Comparison of ENCODE assay signal across 1 cellular context in the genomic region with DNA sequence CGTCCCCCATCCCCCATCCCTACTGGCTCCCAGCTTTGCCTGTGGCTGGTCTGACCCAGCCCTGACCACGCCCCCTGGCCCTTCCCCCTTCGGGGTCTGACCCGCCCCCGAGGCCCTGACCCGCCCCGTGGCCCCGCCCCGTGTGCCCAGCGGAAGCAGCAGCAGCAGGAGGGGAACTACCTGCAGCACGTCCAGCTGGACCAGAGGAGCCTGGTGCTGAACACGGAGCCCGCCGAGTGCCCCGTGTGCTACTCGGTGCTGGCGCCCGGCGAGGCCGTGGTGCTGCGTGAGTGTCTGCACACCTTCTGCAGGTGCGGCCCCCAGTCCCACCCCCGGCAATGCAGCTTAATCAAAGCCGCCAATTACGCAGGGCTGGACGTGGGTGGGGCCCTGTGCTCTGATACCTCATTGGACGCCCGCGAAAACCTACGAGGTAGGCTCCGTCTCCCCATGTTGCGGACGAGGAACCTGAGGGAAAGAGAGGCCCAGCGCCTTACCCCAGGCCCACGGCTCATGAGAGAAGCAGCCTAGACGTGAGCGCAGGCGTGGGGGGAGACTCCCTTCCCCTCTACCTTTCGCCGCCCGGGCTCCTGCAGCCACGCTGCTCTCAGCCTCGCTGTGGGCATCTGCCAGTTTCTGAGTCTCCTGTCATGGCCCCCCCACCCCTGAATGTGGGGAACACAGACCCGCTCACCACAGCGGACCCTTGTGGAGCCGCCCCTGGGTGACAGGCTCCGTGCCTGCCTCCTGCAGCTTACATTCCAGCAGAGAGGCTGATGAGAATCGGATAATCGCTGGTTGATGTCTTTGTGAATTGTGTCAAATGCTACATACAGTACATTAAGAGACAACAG.
TF ChIP-seq lines count a peak whose summit lies in the region.

No MANE protein-coding gene starts in this region.

TF ChIP-seq in A549, 52 proteins besides CTCF, POLR2A, EP300 and RAD21 (continued from another document):
- TF ChIP-seq RARB (CRISPR knock-in tag; IDR thresholded peaks at IDR 0.05) (no peak), CHD2 (IDR thresholded peaks at IDR 0.05; ENCODE audit: low read length, partially characterized antibody) (no peak), MAFK (IDR thresholded peaks at IDR 0.05; ENCODE audit: partially characterized antibody) (no peak)
TF ChIP-seq in A549: peak in this region for 0.
